Comparison of ENCODE assay signal across 22 cellular contexts in genomic region chr2:19743641-19744040, GRCh38.
A peak's percentile ranks its signal among the peaks of the same experiment; 100 is the strongest.
DNase-seq lines count a peak whose midpoint lies in the region; ATAC-seq and TF ChIP-seq lines count a peak whose summit lies in the region.
"Had no signal": no experiment of that assay in that cellular context is flagged by ENCODE, and none has a peak within 500 bp of the region (broad histone marks: within the 10 kb centered on the region; RNA-seq: fewer than 3 reads in every experiment).

No MANE protein-coding gene starts in this region.

- intact Hi-C loops in IMR-90 (cut with micrococcal nuclease) (no loop called here), ascending aorta (cut with DNase I) (no loop called here)
- intact Hi-C loops in CD4-positive, alpha-beta memory T cell (cut with micrococcal nuclease): no loop called here

- no peak overlapping the region for H3K4me2 ChIP-seq in IMR-90 (ENCODE audit: low read depth, low read length)
- H3K4me2 ChIP-seq: A549 had no signal

- no peak for ATAC-seq in IMR-90 (ENCODE audit: low read depth)
- ATAC-seq in thoracic aorta (ENCODE audit: insufficient number of reproducible peaks, low FRiP score, low read depth): no peak
- ATAC-seq: A549 had no signal

- in situ Hi-C loops in IMR-90 (cut with MboI; ENCODE audit: low sequenced_read_pairs): no loop called here

- peaks cover 2 to 7% of the 10 kb centered on the region in 2 donors for H3K27me3 Mint-ChIP-seq in CD4-positive, alpha-beta memory T cell
- peaks cover 12% of the 10 kb centered on the region for H3K27me3 Mint-ChIP-seq in activated T-cell treated with anti-CD3 and anti-CD28 coated beads, Interleukin-2, amount 50 U/mL, for 24 hours

- H3K27ac ChIP-seq in IMR-90 (ENCODE audit: insufficient read depth, low read length) (no peak overlapping the region), ascending aorta (peak overlapping the region; percentile 55 to 65), thoracic aorta (peak overlapping the region; percentile 52 to 65)
- H3K27ac ChIP-seq in CD4-positive, alpha-beta memory T cell (ENCODE audit: low read depth, low read length): no peak overlapping the region
- H3K27ac ChIP-seq: A549; BLaER1 treated with 17β-estradiol and CSF1 and Interleukin-3, amounts not matched to agents 10 nM and 100 nM had no signal

- no peak for TF ChIP-seq RAD21 in IMR-90 (IDR thresholded peaks at IDR 0.05; ENCODE audit: low read length)

- H3K56ac ChIP-seq in IMR-90 (ENCODE audit: extremely low read depth, insufficient read depth, low read length): no peak overlapping the region

- H3K36me3 Mint-ChIP-seq in CD4-positive, alpha-beta memory T cell: no peaks in the 10 kb centered on the region
- no peaks in the 10 kb centered on the region for H3K36me3 Mint-ChIP-seq in activated T-cell treated with anti-CD3 and anti-CD28 coated beads, Interleukin-2, amount 50 U/mL, for 24 hours (ENCODE audit: low read depth)
- H3K36me3 Mint-ChIP-seq: CD14-positive monocyte had no signal

- DNase-seq in IMR-90 (no peak), ascending aorta (ENCODE audit: low spot score in 2 of 2) (peak in 1 of 2 donors; percentile 56), mesenteric fat pad (ENCODE audit: low spot score) (peak; percentile 67), thoracic aorta (ENCODE audit: low spot score) (no peak), activated T-cell treated with anti-CD3 and anti-CD28 coated beads for 4 hours (no peak)
- DNase-seq in CD4-positive, alpha-beta memory T cell: no peak
- no peak for DNase-seq in activated T-cell treated with anti-CD3 and anti-CD28 coated beads, Interleukin-2, amount 50 U/mL, for 24 hours
- DNase-seq: 8988T; ACHN; AML-193; BE2C; Calu3; CD4-positive, alpha-beta T cell; COR-L47; DMS53; DMS79 treated with DMSO at 0.1 percent for 48 hours; GF-D8; GOT3 had no signal

- H3K14ac ChIP-seq in IMR-90 (replicated peaks; ENCODE audit: low read depth, low read length): no peak overlapping the region

- no peak overlapping the region for H2AK9ac ChIP-seq in IMR-90 (replicated peaks; ENCODE audit: low read depth, low read length, poor library complexity)

- no peak overlapping the region for H2BK120ac ChIP-seq in IMR-90 (ENCODE audit: low read depth, low read length)

- no peak for TF ChIP-seq CTCF in IMR-90 (conservative IDR thresholded peaks at IDR 0.05; ENCODE audit: low read depth, low read length)
- TF ChIP-seq CTCF in ascending aorta (IDR thresholded peaks at IDR 0.05): no peak
- no peak for TF ChIP-seq CTCF in thoracic aorta (IDR thresholded peaks at IDR 0.05)

- H3K27ac Mint-ChIP-seq in CD4-positive, alpha-beta memory T cell: no peak overlapping the region
- no peak overlapping the region for H3K27ac Mint-ChIP-seq in activated T-cell treated with anti-CD3 and anti-CD28 coated beads, Interleukin-2, amount 50 U/mL, for 24 hours
- H3K27ac Mint-ChIP-seq: CD14-positive monocyte; CD4-positive, alpha-beta T cell had no signal

- H3K27me3 ChIP-seq in IMR-90 (ENCODE audit: control insufficient read depth, insufficient read depth, low read length) (no peaks in the 10 kb centered on the region), ascending aorta (no peaks in the 10 kb centered on the region), thoracic aorta (replicated peaks; ENCODE audit: insufficient read depth) (no peaks in the 10 kb centered on the region)
- no peaks in the 10 kb centered on the region for H3K27me3 ChIP-seq in CD4-positive, alpha-beta memory T cell (ENCODE audit: insufficient read depth, low read length)
- H3K27me3 ChIP-seq: BLaER1 treated with 17β-estradiol and CSF1 and Interleukin-3, amounts not matched to agents 10 nM and 100 nM had no signal

- H4K5ac ChIP-seq in IMR-90 (ENCODE audit: low read depth, low read length): no peak overlapping the region

- POLR2A ChIA-PET in IMR-90 (lab: Charles Lee; ENCODE audit: unreplicated experiment): no interaction called here
- POLR2A ChIA-PET in CD4-positive, alpha-beta memory T cell (lab: Charles Lee; ENCODE audit: partially characterized antibody): no interaction called here

- 0 out of 2 replicates have a peak overlapping the region, but pooled peaks have one; percentile 3 for H2AK5ac ChIP-seq in IMR-90 (ENCODE audit: low read depth, low read length)

- H3K36me3 ChIP-seq in IMR-90 (ENCODE audit: control insufficient read depth, insufficient read depth, low read length) (no peaks in the 10 kb centered on the region), ascending aorta (no peaks in the 10 kb centered on the region), thoracic aorta (no peaks in the 10 kb centered on the region)
- no peaks in the 10 kb centered on the region for H3K36me3 ChIP-seq in CD4-positive, alpha-beta memory T cell (ENCODE audit: insufficient read depth, low read length)
- H3K36me3 ChIP-seq: BE2C; BLaER1 treated with 17β-estradiol and CSF1 and Interleukin-3, amounts not matched to agents 10 nM and 100 nM; HAP-1 had no signal

- no peak overlapping the region for H2BK20ac ChIP-seq in IMR-90 (ENCODE audit: low read depth, low read length)

- dilution Hi-C loops in IMR-90 (cut with HindIII; ENCODE audit: low sequenced_read_pairs, unreplicated experiment): no loop called here

- H4K91ac ChIP-seq in IMR-90 (ENCODE audit: insufficient read depth, low read depth, low read length): 0 out of 2 replicates have a peak overlapping the region, but pooled peaks have one; percentile 7

- CTCF ChIA-PET in IMR-90 (lab: Yijun Ruan, JAX): interaction anchor here (1.7 kb wide), 1 partner anchor 77 kb away, joined by 4 read pairs; no protein-coding TSS in a partner anchor
- CTCF ChIA-PET in CD4-positive, alpha-beta memory T cell (lab: Charles Lee; ENCODE audit: partially characterized antibody): no interaction called here

- no peak overlapping the region for H3K4me3 Mint-ChIP-seq in CD4-positive, alpha-beta memory T cell
- H3K4me3 Mint-ChIP-seq in activated T-cell treated with anti-CD3 and anti-CD28 coated beads, Interleukin-2, amount 50 U/mL, for 24 hours: no peak overlapping the region
- H3K4me3 Mint-ChIP-seq: CD14-positive monocyte; CD4-positive, alpha-beta T cell had no signal

- H3K9me3 ChIP-seq in IMR-90 (ENCODE audit: control insufficient read depth, insufficient read depth, low read length) (no peaks in the 10 kb centered on the region), ascending aorta (no peaks in the 10 kb centered on the region), thoracic aorta (no peaks in the 10 kb centered on the region)
- no peaks in the 10 kb centered on the region for H3K9me3 ChIP-seq in CD4-positive, alpha-beta memory T cell (ENCODE audit: control insufficient read depth in 1 of 2, low read length in 2 of 2)
- H3K9me3 ChIP-seq: A549; BE2C; BLaER1 treated with 17β-estradiol and CSF1 and Interleukin-3, amounts not matched to agents 10 nM and 100 nM; HAP-1 had no signal

- H3K23ac ChIP-seq in IMR-90 (ENCODE audit: low read depth, low read length): no peak overlapping the region

- no peaks in the 10 kb centered on the region for H3K79me1 ChIP-seq in IMR-90 (ENCODE audit: low read depth in 1 of 2, low read length in 2 of 2)

- no peak for TF ChIP-seq POLR2A in IMR-90 (IDR thresholded peaks at IDR 0.05; ENCODE audit: low read depth, low read length)

- H2AFZ ChIP-seq in IMR-90 (replicated peaks; ENCODE audit: low read length, poor library complexity): no peak overlapping the region

- no peak overlapping the region for H3K18ac ChIP-seq in IMR-90 (ENCODE audit: low read depth, low read length)

- H3K9me3 Mint-ChIP-seq in CD4-positive, alpha-beta memory T cell: no peaks in the 10 kb centered on the region
- no peaks in the 10 kb centered on the region for H3K9me3 Mint-ChIP-seq in activated T-cell treated with anti-CD3 and anti-CD28 coated beads, Interleukin-2, amount 50 U/mL, for 24 hours
- H3K9me3 Mint-ChIP-seq: CD4-positive, alpha-beta T cell had no signal

- H2BK15ac ChIP-seq in IMR-90 (ENCODE audit: low read depth, low read length): 0 out of 3 replicates have a peak overlapping the region, but pooled peaks have one; percentile 42

- peaks cover 11% of the 10 kb centered on the region for H3K9me1 ChIP-seq in IMR-90 (ENCODE audit: insufficient read depth, low read length)

- H4K20me1 ChIP-seq in IMR-90 (ENCODE audit: insufficient read depth, low read length): no peaks in the 10 kb centered on the region
- H4K20me1 ChIP-seq: BLaER1 treated with 17β-estradiol and CSF1 and Interleukin-3, amounts not matched to agents 10 nM and 100 nM had no signal

- no peak overlapping the region for H4K8ac ChIP-seq in IMR-90 (ENCODE audit: low read depth in 2 of 2, low read length in 2 of 2)

- H3K9ac ChIP-seq in IMR-90 (ENCODE audit: low read depth, low read length): no peak overlapping the region
- H3K9ac ChIP-seq: BLaER1 treated with 17β-estradiol and CSF1 and Interleukin-3, amounts not matched to agents 10 nM and 100 nM had no signal

- no peak overlapping the region for H3K4me3 ChIP-seq in IMR-90 (ENCODE audit: insufficient read depth, low read depth, low read length)
- H3K4me3 ChIP-seq in ascending aorta: no peak overlapping the region
- no peak overlapping the region for H3K4me3 ChIP-seq in thoracic aorta
- H3K4me3 ChIP-seq in CD4-positive, alpha-beta memory T cell (ENCODE audit: low read length in 2 of 2): no peak overlapping the region
- H3K4me3 ChIP-seq: A549; BLaER1 treated with 17β-estradiol and CSF1 and Interleukin-3, amounts not matched to agents 10 nM and 100 nM; HAP-1 had no signal

- no peak overlapping the region for H3K4ac ChIP-seq in IMR-90 (ENCODE audit: low read depth, low read length)

- peaks cover 15% of the 10 kb centered on the region for H3K4me1 ChIP-seq in IMR-90 (ENCODE audit: control insufficient read depth, insufficient read depth, low read length)
- peaks cover 18 to 37% of the 10 kb centered on the region in 2 donors for H3K4me1 ChIP-seq in ascending aorta
- peaks cover 18 to 59% of the 10 kb centered on the region in 2 donors for H3K4me1 ChIP-seq in thoracic aorta (ENCODE audit: control insufficient read depth in 1 of 2, low read depth in 2 of 2)
- H3K4me1 ChIP-seq in CD4-positive, alpha-beta memory T cell (ENCODE audit: insufficient read depth, low read length): no peaks in the 10 kb centered on the region
- H3K4me1 ChIP-seq: A549, BE2C, HAP-1 had no signal

- no peak overlapping the region for H2BK5ac ChIP-seq in IMR-90 (ENCODE audit: low read depth, low read length, poor library complexity, severe bottlenecking)

- H3K4me1 Mint-ChIP-seq in CD4-positive, alpha-beta memory T cell: no peaks in the 10 kb centered on the region
- no peaks in the 10 kb centered on the region for H3K4me1 Mint-ChIP-seq in activated T-cell treated with anti-CD3 and anti-CD28 coated beads, Interleukin-2, amount 50 U/mL, for 24 hours (ENCODE audit: low read depth)
- H3K4me1 Mint-ChIP-seq: CD14-positive monocyte had no signal

- no TSS peak for BruUV-seq in IMR-90 (replicated peaks; lab: Mats Ljungman, UMichigan)

- WGBS in IMR-90 (ENCODE audit: extremely low coverage in 2 of 2, insufficient read length in 1 of 2), 2 experiments: 90% methylated on average over 3 of the region's 5 CpGs; no CpG with 5 or more reads in 1 of the 2 experiments

TF ChIP-seq in IMR-90, 13 proteins besides CTCF, POLR2A, EP300 and RAD21 (continues in another document):
- no peak for TF ChIP-seq FOS (IDR thresholded peaks at IDR 0.05; ENCODE audit: low read depth, low read length)

Comparison
In these comparisons a context has a peak if more than half of its experiments do, and no peak if none do; other contexts are left out.
1. H3K27ac ChIP-seq: peak in ascending aorta (2 of 2) and thoracic aorta (2 of 2); none in IMR-90 (single experiment) and CD4-positive, alpha-beta memory T cell (single experiment).